In the genomic region with DNA sequence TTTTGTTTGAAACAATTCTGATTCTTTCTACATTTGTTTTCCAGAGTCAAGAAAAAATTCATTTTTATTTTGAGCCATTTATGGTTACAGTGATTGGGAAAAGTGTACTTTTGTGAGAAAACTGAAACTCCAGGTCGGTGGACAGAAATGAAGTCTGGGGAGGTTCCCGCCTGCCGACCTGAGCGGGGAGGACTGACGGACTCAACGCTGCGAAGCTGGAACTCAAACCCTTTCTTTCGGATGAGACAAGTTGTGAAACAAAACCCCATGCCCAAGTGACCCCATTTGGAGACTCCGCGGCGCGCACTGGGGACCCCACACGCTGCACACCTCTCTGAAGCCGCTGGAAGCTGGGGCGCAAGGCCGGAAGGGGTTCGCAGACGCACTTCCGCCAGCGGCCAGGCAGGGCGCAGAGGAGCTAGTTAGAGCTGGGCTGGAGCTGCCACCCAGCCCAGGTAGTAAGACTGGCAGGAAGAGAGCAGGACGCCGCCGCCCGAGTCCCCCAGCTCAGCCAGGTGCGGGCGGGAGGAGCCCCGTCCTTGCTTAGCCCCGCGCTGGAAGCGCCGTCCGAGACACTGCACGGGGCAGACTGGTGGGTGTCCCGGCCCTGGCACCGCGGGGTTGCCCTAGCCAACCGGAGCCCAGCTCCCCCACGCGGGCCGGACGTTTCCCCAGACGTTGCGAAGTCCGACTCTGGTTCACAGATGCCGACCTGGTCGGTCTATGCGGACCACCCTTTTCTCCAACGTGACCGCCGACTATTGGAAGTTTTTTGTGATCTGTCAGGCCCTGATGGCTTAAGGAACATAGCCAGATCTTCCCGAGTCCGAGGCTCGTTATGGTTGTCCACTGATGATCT, we compare ENCODE assay signal across 8 cellular contexts. TPM values are rescaled to one million over a fixed set of nuclear protein-coding genes. Genes with fewer than 3 reads are reported as not detected.
DNase-seq lines count a peak whose midpoint lies in the region; ATAC-seq, FAIRE-seq and TF ChIP-seq lines count a peak whose summit lies in the region.

No MANE protein-coding gene starts in this region.

- no peak overlapping the region for H2AK5ac ChIP-seq in neuronal stem cell (ENCODE audit: low read depth, low read length)

- H3K23ac ChIP-seq in neuronal stem cell (ENCODE audit: low read depth, low read length, poor library complexity), result peak overlapping the region; percentile 83

- H3F3A ChIP-seq in GM23248 (ENCODE audit: insufficient read depth), result peaks cover 18% of the 10 kb centered on the region

- WGBS in GM23248 (ENCODE audit: low coverage in 1 of 2, low lambda C conversion rate in 2 of 2, missing lambda C conversion rate in 2 of 2), 2 experiments, result 1 to 2% methylated on average over 50 to 54 of the region's 54 CpGs
- WGBS in neuronal stem cell (ENCODE audit: extremely low coverage in 2 of 2, insufficient read length in 2 of 2, insufficient replicate concordance in 1 of 2), 2 donors, result no CpG with 5 or more reads among the region's 54 CpGs

- DNase-seq in ELF-1 (ENCODE audit: low read depth, low spot score) (peak; percentile 85), GM23248 (peak; percentile 90), LNCaP clone FGC (ENCODE audit: low read depth) (peak; percentile 30), RWPE2 (ENCODE audit: low spot score) (peak; percentile 82), activated gamma-delta T cell treated with Interleukin-2 at 50 U/mL for 16 hours (peak; percentile 84), frontal cortex (ENCODE audit: low spot score in 2 of 2) (peak; percentile 77 to 86), neuronal stem cell (ENCODE audit: low spot score) (peak; percentile 72), stromal cell of bone marrow (ENCODE audit: low read depth) (peak; percentile 58)

- H3K4me2 ChIP-seq in GM23248 (ENCODE audit: unreplicated experiment), result peak overlapping the region; percentile 79
- H3K4me2 ChIP-seq in neuronal stem cell (ENCODE audit: insufficient read depth, low read length, poor library complexity, severe bottlenecking), result peak overlapping the region; percentile 85

- H2BK12ac ChIP-seq in neuronal stem cell (ENCODE audit: low read length), result no peak overlapping the region

- in situ Hi-C loops in GM23248 (cut with MboI), result no loop called here

- H4K8ac ChIP-seq in neuronal stem cell (ENCODE audit: low read depth, low read length), result no peak overlapping the region

- H2BK15ac ChIP-seq in neuronal stem cell (ENCODE audit: low read length), result no peak overlapping the region

- H3K27me3 ChIP-seq in GM23248 (replicated peaks; ENCODE audit: insufficient read depth) (no peaks in the 10 kb centered on the region), RWPE2 (ENCODE audit: insufficient read depth, poor library complexity, severe bottlenecking) (no peaks in the 10 kb centered on the region), neuronal stem cell (ENCODE audit: control insufficient read depth in 3 of 3, insufficient read depth in 3 of 3, low read depth in 1 of 3, low read length in 3 of 3) (no peaks in the 10 kb centered on the region)

- TF ChIP-seq CTCF in LNCaP clone FGC (IDR thresholded peaks at IDR 0.05; ENCODE audit: control insufficient read depth, extremely low read depth, insufficient read depth), result peak; percentile 50
- peak; percentile 52 for TF ChIP-seq CTCF in RWPE2 (IDR thresholded peaks at IDR 0.05; ENCODE audit: poor library complexity, severe bottlenecking)

- peak overlapping the region; percentile 26 for H3K14ac ChIP-seq in neuronal stem cell (ENCODE audit: low read length)

- peak overlapping the region; percentile 79 for H3K4me3 ChIP-seq in GM23248
- H3K4me3 ChIP-seq in LNCaP clone FGC (ENCODE audit: low read depth, low read length), result peak overlapping the region; percentile 50
- H3K4me3 ChIP-seq in RWPE2 (ENCODE audit: severe bottlenecking), result peak overlapping the region; percentile 66
- peak overlapping the region; percentile 65 to 84 for H3K4me3 ChIP-seq in neuronal stem cell (ENCODE audit: low read length in 2 of 2)

- no peak overlapping the region for H3K4ac ChIP-seq in neuronal stem cell (ENCODE audit: low read length)

- H2BK5ac ChIP-seq in neuronal stem cell (ENCODE audit: low read length), result no peak overlapping the region

- peak overlapping the region; percentile 41 for H3K27ac ChIP-seq in GM23248
- H3K27ac ChIP-seq in RWPE2 (ENCODE audit: poor library complexity, severe bottlenecking), result peak overlapping the region; percentile 27
- H3K27ac ChIP-seq in neuronal stem cell (replicated peaks; ENCODE audit: low read length), result no peak overlapping the region

- H3K9me3 ChIP-seq in GM23248 (ENCODE audit: low read depth) (no peaks in the 10 kb centered on the region), RWPE2 (ENCODE audit: severe bottlenecking) (no peaks in the 10 kb centered on the region), neuronal stem cell (replicated peaks in 1 of 2; ENCODE audit: control insufficient read depth in 2 of 2, insufficient read depth in 1 of 2, low read depth in 1 of 2, low read length in 2 of 2) (no peaks in the 10 kb centered on the region)

- H3K9me2 ChIP-seq in GM23248 (ENCODE audit: insufficient read depth), result no peaks in the 10 kb centered on the region

- no peak overlapping the region for H4K91ac ChIP-seq in neuronal stem cell (ENCODE audit: low read depth, low read length, poor library complexity)

- H3K4me1 ChIP-seq in GM23248 (ENCODE audit: insufficient read depth) (no peaks in the 10 kb centered on the region), RWPE2 (ENCODE audit: insufficient read depth, poor library complexity, severe bottlenecking) (no peaks in the 10 kb centered on the region), neuronal stem cell (ENCODE audit: control insufficient read depth in 2 of 2, insufficient read depth in 1 of 2, low read depth in 1 of 2, low read length in 2 of 2) (peaks cover 0 to 2% of the 10 kb centered on the region in 2 donors)

- H3K18ac ChIP-seq in neuronal stem cell (ENCODE audit: low read length), result peak overlapping the region; percentile 92

- no peaks in the 10 kb centered on the region for H3K36me3 ChIP-seq in GM23248 (ENCODE audit: low read depth)
- no peaks in the 10 kb centered on the region for H3K36me3 ChIP-seq in RWPE2 (ENCODE audit: low read depth)
- no peaks in the 10 kb centered on the region for H3K36me3 ChIP-seq in neuronal stem cell (replicated peaks in 1 of 2; ENCODE audit: control insufficient read depth in 2 of 2, insufficient read depth in 2 of 2, low read length in 2 of 2)

- H3K79me1 ChIP-seq in neuronal stem cell (ENCODE audit: low read depth, low read length), result no peaks in the 10 kb centered on the region

- H3K79me2 ChIP-seq in GM23248 (ENCODE audit: insufficient read depth), result no peaks in the 10 kb centered on the region

- no peak overlapping the region for H2BK120ac ChIP-seq in neuronal stem cell (ENCODE audit: low read depth, low read length)

- no peaks in the 10 kb centered on the region for H4K20me1 ChIP-seq in GM23248 (ENCODE audit: insufficient read depth)

- H2AFZ ChIP-seq in GM23248, result peak overlapping the region; percentile 99
- peak overlapping the region; percentile 92 for H2AFZ ChIP-seq in neuronal stem cell (ENCODE audit: low read length)

- peak; percentile 99 for ATAC-seq in RWPE2 (ENCODE audit: low read depth)

- peak overlapping the region; percentile 74 for H3K9ac ChIP-seq in GM23248
- H3K9ac ChIP-seq in neuronal stem cell (ENCODE audit: low read depth, low read length, poor library complexity), result peak overlapping the region; percentile 90

- FAIRE-seq in frontal cortex (lab: Jason Lieb, UNC), result no peak

RNA-seq across cellular contexts. Expression of gene ZSCAN16, which starts 19.8 kb away (rescaled TPM):
- 1.2 and 2.3 TPM in 2 replicates for total RNA-seq in GM23248 (2014; rRNA removed; shearing (Covaris generic))
- 1.2 TPM in 2 replicates for polyA plus RNA-seq in GM23248 (2016; fragmentation: Nextera tagmentation; extraction: Ambion mirVana)
- 14.3 TPM for total RNA-seq in frontal cortex
- polyA plus RNA-seq in neuronal stem cell (2013, experiment 1 of 2), result 8.8 TPM
- polyA plus RNA-seq in neuronal stem cell (2013, experiment 2 of 2), result 8.4 TPM

RNA-seq across cellular contexts. Expression of gene ZNF165, which starts 24.3 kb away (rescaled TPM):
- total RNA-seq in GM23248 (2014; rRNA removed; shearing (Covaris generic)), result 0.25 and 0.86 TPM in 2 replicates
- 0.41 and 0.81 TPM in 2 replicates for polyA plus RNA-seq in GM23248 (2016; fragmentation: Nextera tagmentation; extraction: Ambion mirVana)
- 1.2 TPM for total RNA-seq in frontal cortex
- 0.56 TPM for polyA plus RNA-seq in neuronal stem cell (2013, experiment 1 of 2)
- polyA plus RNA-seq in neuronal stem cell (2013, experiment 2 of 2), result 0.69 TPM

RNA-seq across cellular contexts. Expression of gene ZKSCAN8, which starts 37.1 kb away (rescaled TPM):
- 12.0 and 13.2 TPM in 2 replicates for total RNA-seq in GM23248 (2014; rRNA removed; shearing (Covaris generic))
- polyA plus RNA-seq in GM23248 (2016; fragmentation: Nextera tagmentation; extraction: Ambion mirVana), result 4.1 TPM in 2 replicates
- total RNA-seq in frontal cortex, result 15.9 TPM
- polyA plus RNA-seq in neuronal stem cell (2013, experiment 1 of 2), result 27.5 TPM
- 27.5 TPM for polyA plus RNA-seq in neuronal stem cell (2013, experiment 2 of 2)

Comparison
In these comparisons a context has a peak if more than half of its experiments do, and no peak if none do; other contexts are left out.
1. DNase-seq: peak in every context shown above with its lines; median percentile 90 in GM23248; 85 in ELF-1; 84 in activated gamma-delta T cell treated with Interleukin-2 at 50 U/mL for 16 hours; 82 in RWPE2; 82 in frontal cortex; 72 in neuronal stem cell; 58 in stromal cell of bone marrow; 30 in LNCaP clone FGC.